In genomic region chr17:1972429-1973160, GRCh38 we compare ENCODE assay signal across 12 cellular contexts. TPM values are rescaled to one million over a fixed set of nuclear protein-coding genes. Genes with fewer than 3 reads are reported as not detected.
DNase-seq lines count a peak whose midpoint lies in the region; ATAC-seq and TF ChIP-seq lines count a peak whose summit lies in the region.
"Had no signal": no experiment of that assay in that cellular context is flagged by ENCODE, and none has a peak within 500 bp of the region (broad histone marks: within the 10 kb centered on the region; RNA-seq: fewer than 3 reads in every experiment).

No MANE protein-coding gene starts in this region.

- intact Hi-C loops in heart left ventricle (cut with DNase I) (loop anchor here in 2 of 10 donors (5.0 kb wide), 2 partner anchors 50 to 55 kb away; partner anchors contain the start of gene RTN4RL1 (in 1 of the 2)), cardiac septum (cut with DNase I) (no loop called here)
- intact Hi-C loops in CD4-positive, alpha-beta memory T cell (cut with micrococcal nuclease): no loop called here

- H3K27ac ChIP-seq in heart left ventricle: no peak overlapping the region
- H3K27ac ChIP-seq in CD4-positive, alpha-beta memory T cell (ENCODE audit: low read depth, low read length): no peak overlapping the region
- H3K27ac ChIP-seq: C4-2B had no signal

- CTCF ChIA-PET in CD4-positive, alpha-beta memory T cell (lab: Charles Lee; ENCODE audit: partially characterized antibody): interaction anchor here (0.6 kb wide), 1 partner anchor 116 kb away, joined by 4 read pairs; no protein-coding TSS in a partner anchor

- peak in 2 of 5 donors; percentile 39 to 51 for DNase-seq in heart left ventricle
- no peak for DNase-seq in cardiac septum (ENCODE audit: low spot score)
- peak; percentile 38 for DNase-seq in SHP77 treated with DMSO at 0.1 percent for 48 hours (lab: John Stamatoyannopoulos, UW)
- DNase-seq in hepatic stellate cell (ENCODE audit: low spot score): peak; percentile 41
- peak; percentile 12 for DNase-seq in stimulated activated CD4-positive, alpha-beta T cell treated with anti-CD3 and anti-CD28 coated beads, Interleukin-4, amount 100 ng/mL, for 24 hours
- DNase-seq in CD4-positive, alpha-beta memory T cell: no peak
- DNase-seq: mesendoderm, MG63, NCI-H345 had no signal

- 63 to 75% (median 65%) methylated on average over 24 of the region's 24 CpGs for WGBS in heart left ventricle, 4 donors

- peaks cover 0 to 5% of the 10 kb centered on the region in 2 donors for H3K36me3 Mint-ChIP-seq in CD4-positive, alpha-beta memory T cell

- peaks cover 0 to 4% (median 0%) of the 10 kb centered on the region in 12 donors for H3K9me3 ChIP-seq in heart left ventricle
- H3K9me3 ChIP-seq in CD4-positive, alpha-beta memory T cell (ENCODE audit: control insufficient read depth in 1 of 2, low read length in 2 of 2): no peaks in the 10 kb centered on the region
- H3K9me3 ChIP-seq: MG63 had no signal

- H3K4me1 ChIP-seq in heart left ventricle: peaks cover 0 to 24% (median 8%) of the 10 kb centered on the region in 12 donors
- peaks cover 14% of the 10 kb centered on the region for H3K4me1 ChIP-seq in CD4-positive, alpha-beta memory T cell (ENCODE audit: insufficient read depth, low read length)

- H3K9me3 Mint-ChIP-seq in CD4-positive, alpha-beta memory T cell: no peaks in the 10 kb centered on the region

- no peak for TF ChIP-seq POLR2A in heart left ventricle (IDR thresholded peaks at IDR 0.05)

- no peak overlapping the region for H3K4me3 Mint-ChIP-seq in CD4-positive, alpha-beta memory T cell

- H3K27me3 Mint-ChIP-seq in CD4-positive, alpha-beta memory T cell: peaks cover 8 to 41% of the 10 kb centered on the region in 2 donors

- no peak overlapping the region for H3K27ac Mint-ChIP-seq in CD4-positive, alpha-beta memory T cell

- ATAC-seq in heart left ventricle: peak in 3 of 4 donors; percentile 20 to 53 (median 21)
- ATAC-seq in HG03457 (IDR thresholded peaks at IDR 0.05; ENCODE audit: unreplicated experiment): no peak
- no peak for ATAC-seq in GM19397 (IDR thresholded peaks at IDR 0.05; ENCODE audit: unreplicated experiment)

- POLR2A ChIA-PET in CD4-positive, alpha-beta memory T cell (lab: Charles Lee; ENCODE audit: partially characterized antibody): no interaction called here

- TF ChIP-seq CTCF in heart left ventricle (IDR thresholded peaks at IDR 0.05): no peak

- H3K36me3 ChIP-seq in heart left ventricle: no peaks in the 10 kb centered on the region
- no peaks in the 10 kb centered on the region for H3K36me3 ChIP-seq in CD4-positive, alpha-beta memory T cell (ENCODE audit: insufficient read depth, low read length)
- H3K36me3 ChIP-seq: MG63 had no signal

- H3K4me3 ChIP-seq in heart left ventricle: no peak overlapping the region
- H3K4me3 ChIP-seq in CD4-positive, alpha-beta memory T cell (ENCODE audit: low read length in 2 of 2): no peak overlapping the region
- H3K4me3 ChIP-seq: MG63 had no signal

- H3K4me1 Mint-ChIP-seq in CD4-positive, alpha-beta memory T cell: peaks cover 4 to 16% (median 8%) of the 10 kb centered on the region in 4 donors

- peaks cover 0 to 20% (median 5%) of the 10 kb centered on the region in 9 donors for H3K27me3 ChIP-seq in heart left ventricle
- H3K27me3 ChIP-seq in CD4-positive, alpha-beta memory T cell (ENCODE audit: insufficient read depth, low read length): no peaks in the 10 kb centered on the region
- H3K27me3 ChIP-seq: MG63 had no signal

RNA-seq across cellular contexts. Expression of gene RTN4RL1, which starts 52.5 kb away (rescaled TPM):
- total RNA-seq in heart left ventricle (1 to 10 TPM; 1.7 to 4.2 (median 2.7) TPM), cardiac septum (0.32 TPM)
- polyA plus RNA-seq in heart left ventricle: 1 to 10 TPM; 2.2 to 4.9 TPM
- under 1 TPM; 0.30 to 0.47 TPM for total RNA-seq in CD4-positive, alpha-beta memory T cell
- polyA plus RNA-seq in CD4-positive, alpha-beta memory T cell: 1 to 10 TPM in 1 of 2 donors, under 1 TPM in 1; 0.27 to 2.0 TPM

RNA-seq across cellular contexts. Expression of gene DPH1, which starts 57.4 kb away (rescaled TPM):
- total RNA-seq in heart left ventricle: 10 to 100 TPM; 14.0 to 38.1 (median 27.6) TPM
- 10 to 100 TPM; 18.8 to 23.4 TPM for polyA plus RNA-seq in heart left ventricle
- total RNA-seq in cardiac septum: 28.8 TPM
- total RNA-seq in CD4-positive, alpha-beta memory T cell: 10 to 100 TPM; 76.6 to 95.8 TPM
- 10 to 100 TPM; 30.8 to 39.8 TPM for polyA plus RNA-seq in CD4-positive, alpha-beta memory T cell

Comparison
In these comparisons a context has a peak if more than half of its experiments do, and no peak if none do; other contexts are left out.
1. ATAC-seq: peak in heart left ventricle (3 of 4); none in HG03457 (single experiment) and GM19397 (single experiment).
2. DNase-seq: peak in SHP77 treated with DMSO at 0.1 percent for 48 hours (single experiment), hepatic stellate cell (single experiment) and stimulated activated CD4-positive, alpha-beta T cell treated with anti-CD3 and anti-CD28 coated beads, Interleukin-4, amount 100 ng/mL, for 24 hours (single experiment); none in cardiac septum (single experiment) and CD4-positive, alpha-beta memory T cell (0 of 5).